Comparison of ENCODE assay signal across 9 cellular contexts in genomic region chr1:212457740-212458338, GRCh38. TPM values are rescaled to one million over a fixed set of nuclear protein-coding genes. Genes with fewer than 3 reads are reported as not detected.
DNase-seq lines count a peak whose midpoint lies in the region; ATAC-seq, FAIRE-seq and TF ChIP-seq lines count a peak whose summit lies in the region.
"Had no signal": no experiment of that assay in that cellular context is flagged by ENCODE, and none has a peak within 500 bp of the region (broad histone marks: within the 10 kb centered on the region; RNA-seq: fewer than 3 reads in every experiment).

No MANE protein-coding gene starts in this region.

- no peak for TF ChIP-seq POLR2A in gastrocnemius medialis (IDR thresholded peaks at IDR 0.05)

- DNase-seq in AG08395 (ENCODE audit: low spot score) (peak; percentile 29), GM18507 (ENCODE audit: extremely low spot score, insufficient read length, low read depth) (peak; percentile 26), NCI-H82 (lab: John Stamatoyannopoulos, UW) (peak; percentile 88), fibroblast of mammary gland (ENCODE audit: low read depth) (peak; percentile 66), gastrocnemius medialis (no peak), kidney glomerular epithelial cell (lab: John Stamatoyannopoulos, UW) (no peak)
- peak; percentile 81 for DNase-seq in activated CD8-positive, alpha-beta memory T cell treated with anti-CD3 and anti-CD28 coated beads, Interleukin-2, amount 10 ng/mL, durations not matched to agents 7 days and 5 days

- in situ Hi-C loops in gastrocnemius medialis (cut with MboI; ENCODE audit: low sequenced_read_pairs in 4 of 4): loop anchor here (5.0 to 10.0 kb wide), 2 partner anchors 393 to 396 kb away; no protein-coding TSS in a partner anchor

- peak; percentile 55 for FAIRE-seq in GM18507 (lab: Jason Lieb, UNC)

- H3K4me3 ChIP-seq in fibroblast of mammary gland (ENCODE audit: control insufficient read depth, low read depth, low read length) (no peak overlapping the region), gastrocnemius medialis (no peak overlapping the region)

- no peak overlapping the region for H3K27ac ChIP-seq in gastrocnemius medialis

- no peaks in the 10 kb centered on the region for H3K36me3 Mint-ChIP-seq in activated CD8-positive, alpha-beta memory T cell treated with anti-CD3 and anti-CD28 coated beads, Interleukin-2, amount 10 ng/mL, durations not matched to agents 7 days and 5 days

- intact Hi-C loops in gastrocnemius medialis (cut with DNase I; ENCODE audit: low total_unique reads): loop anchor here (2.0 to 10.0 kb wide), 7 partner anchors 25 to 395 kb away; partner anchors contain the start of genes NENF and PACC1

- peaks cover 7% of the 10 kb centered on the region for H3K4me1 Mint-ChIP-seq in activated CD8-positive, alpha-beta memory T cell treated with anti-CD3 and anti-CD28 coated beads, Interleukin-2, amount 10 ng/mL, durations not matched to agents 7 days and 5 days

- no peaks in the 10 kb centered on the region for H3K36me3 ChIP-seq in gastrocnemius medialis

- no peak overlapping the region for H3K4me3 Mint-ChIP-seq in activated CD8-positive, alpha-beta memory T cell treated with anti-CD3 and anti-CD28 coated beads, Interleukin-2, amount 10 ng/mL, durations not matched to agents 7 days and 5 days
- H3K4me3 Mint-ChIP-seq: nephron had no signal

- TF ChIP-seq CTCF in fibroblast of mammary gland (conservative IDR thresholded peaks at IDR 0.05; ENCODE audit: control insufficient read depth, insufficient read depth, low read depth, low read length) (peak; percentile 69), gastrocnemius medialis (IDR thresholded peaks at IDR 0.05 in 4 of 5, conservative IDR thresholded peaks at IDR 0.05 in 1 of 5) (peak in 4 of 5 experiments; percentile 27 to 54 (median 30))

- no peaks in the 10 kb centered on the region for H3K27me3 Mint-ChIP-seq in activated CD8-positive, alpha-beta memory T cell treated with anti-CD3 and anti-CD28 coated beads, Interleukin-2, amount 10 ng/mL, durations not matched to agents 7 days and 5 days

- CTCF ChIA-PET in activated CD8-positive, alpha-beta memory T cell treated with anti-CD3 and anti-CD28 coated beads, Interleukin-2, amount 10 ng/mL, durations not matched to agents 7 days and 5 days (lab: Charles Lee): interaction anchor here (0.5 to 5.7 kb wide), 55 partner anchors 11 to 787 kb away, joined by 3 to 71 read pairs (median 4); partner anchors contain the start of genes ATF3, DTL, INTS7 and NENF

- H3K4me1 ChIP-seq in gastrocnemius medialis: peaks cover 12 to 18% of the 10 kb centered on the region in 2 donors

- H3K9me3 ChIP-seq in gastrocnemius medialis: no peaks in the 10 kb centered on the region

- peak; percentile 28 for ATAC-seq in activated CD8-positive, alpha-beta memory T cell treated with anti-CD3 and anti-CD28 coated beads, Interleukin-2, amount 10 ng/mL, durations not matched to agents 7 days and 5 days
- no peak for ATAC-seq in gastrocnemius medialis
- no peak for ATAC-seq in GM19467 (IDR thresholded peaks at IDR 0.05; ENCODE audit: unreplicated experiment)

- no peaks in the 10 kb centered on the region for H3K27me3 ChIP-seq in gastrocnemius medialis

- no peak overlapping the region for H3K27ac Mint-ChIP-seq in activated CD8-positive, alpha-beta memory T cell treated with anti-CD3 and anti-CD28 coated beads, Interleukin-2, amount 10 ng/mL, durations not matched to agents 7 days and 5 days
- H3K27ac Mint-ChIP-seq: nephron had no signal

- H3K9me3 Mint-ChIP-seq in activated CD8-positive, alpha-beta memory T cell treated with anti-CD3 and anti-CD28 coated beads, Interleukin-2, amount 10 ng/mL, durations not matched to agents 7 days and 5 days (ENCODE audit: low read depth): no peaks in the 10 kb centered on the region
- H3K9me3 Mint-ChIP-seq: nephron had no signal

RNA-seq across cellular contexts. Expression of gene NENF, which starts 25.1 kb away (rescaled TPM):
- total RNA-seq in activated CD8-positive, alpha-beta memory T cell treated with anti-CD3 and anti-CD28 coated beads, Interleukin-2, amount 10 ng/mL, durations not matched to agents 7 days and 5 days: 10 to 100 TPM; 33.9 to 37.6 TPM
- 100 to 1,000 TPM in 2 of 4 donors, 10 to 100 TPM in 2; 74.8 to 149 (median 112) TPM for total RNA-seq in gastrocnemius medialis

RNA-seq across cellular contexts. Expression of gene PACC1, which starts 43.2 kb away (rescaled TPM):
- 10 to 100 TPM; 13.0 to 17.1 TPM for total RNA-seq in activated CD8-positive, alpha-beta memory T cell treated with anti-CD3 and anti-CD28 coated beads, Interleukin-2, amount 10 ng/mL, durations not matched to agents 7 days and 5 days
- 1 to 10 TPM; 1.4 to 3.8 (median 2.5) TPM for total RNA-seq in gastrocnemius medialis

Comparison
In these comparisons a context has a peak if more than half of its experiments do, and no peak if none do; other contexts are left out.
1. DNase-seq: peak in AG08395 (single experiment), GM18507 (single experiment), NCI-H82 (single experiment), activated CD8-positive, alpha-beta memory T cell treated with anti-CD3 and anti-CD28 coated beads, Interleukin-2, amount 10 ng/mL, durations not matched to agents 7 days and 5 days (single experiment) and fibroblast of mammary gland (single experiment); none in gastrocnemius medialis (0 of 2) and kidney glomerular epithelial cell (single experiment).